31 cellular contexts compared by ENCODE assay signal in the genomic region with DNA sequence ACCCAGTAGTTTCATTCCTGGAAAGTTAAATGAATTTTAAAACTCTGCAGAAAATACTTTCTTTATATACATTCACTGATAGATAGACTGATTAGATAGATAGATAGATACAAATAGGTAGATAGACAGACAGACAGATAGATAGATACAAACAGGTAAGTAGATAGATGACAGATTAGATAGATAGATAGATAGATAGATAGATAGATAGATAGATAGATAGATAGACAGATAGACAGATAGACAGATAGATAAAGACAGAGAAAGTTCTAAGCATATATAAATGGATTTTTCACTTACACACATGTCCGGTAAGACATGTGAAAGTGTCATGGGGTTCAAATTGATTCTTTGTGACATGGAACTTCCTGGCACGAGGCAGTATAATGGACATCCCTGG.
"Had no signal": no experiment of that assay in that cellular context is flagged by ENCODE, and none has a peak within 500 bp of the region (broad histone marks: within the 10 kb centered on the region; RNA-seq: fewer than 3 reads in every experiment).

No MANE protein-coding gene starts in this region.

- ATAC-seq: activated naive CD4-positive, alpha-beta T cell treated with anti-CD3 and anti-CD28 coated beads, Interleukin-2, amount 50 U/mL, for 72 hours; activated naive CD8-positive, alpha-beta T cell treated with anti-CD3 and anti-CD28 coated beads, Interleukin-2, amount 50 U/mL, for 24 hours; activated T-cell treated with anti-CD3 and anti-CD28 coated beads, Interleukin-2, amount 50 U/mL, for 4 hours; activated T-cell treated with anti-CD3 and anti-CD28 coated beads, Interleukin-2, amount 50 U/mL, for 72 hours; activated T-helper 17 cell treated with anti-CD3 and anti-CD28 coated beads, Interleukin-2, amount 50 U/mL, for 72 hours; body of pancreas had no signal

- H3K4me1 ChIP-seq: adrenal gland, ascending aorta, body of pancreas, breast epithelium had no signal

- H3K36me3 ChIP-seq: adrenal gland, ascending aorta, brain microvascular endothelial cell, breast epithelium, cardiac muscle cell had no signal

- H3K9me3 ChIP-seq: adrenal gland, ascending aorta, body of pancreas, breast epithelium had no signal

- H3K27ac ChIP-seq: adrenal gland, ascending aorta, body of pancreas, brain microvascular endothelial cell, breast epithelium, cardiac muscle cell had no signal

- H3K27me3 ChIP-seq: adrenal gland, ascending aorta, body of pancreas, brain microvascular endothelial cell, breast epithelium, cardiac muscle cell had no signal

- DNase-seq: activated effector memory CD4-positive, alpha-beta T cell treated with anti-CD3 and anti-CD28 coated beads, Interleukin-2, amount 50 U/mL, for 16 hours; activated effector memory CD4-positive, alpha-beta T cell treated with Interleukin-2 at 50 U/mL for 16 hours; activated gamma-delta T cell; activated gamma-delta T cell treated with Interleukin-2 at 50 U/mL for 16 hours; activated naive CD4-positive, alpha-beta T cell; activated naive CD4-positive, alpha-beta T cell treated with anti-CD3 and anti-CD28 coated beads for 36 hours; activated naive CD4-positive, alpha-beta T cell treated with anti-CD3 and anti-CD28 coated beads, Interleukin-2, amount 10 ng/mL, durations not matched to agents 7 days and 5 days; activated naive CD4-positive, alpha-beta T cell treated with anti-CD3 and anti-CD28 coated beads, Interleukin-2, amount 50 U/mL, for 16 hours; activated naive CD4-positive, alpha-beta T cell treated with Interleukin-2 at 50 U/mL for 16 hours; activated naive CD8-positive, alpha-beta T cell treated with anti-CD3 and anti-CD28 coated beads for 36 hours; activated naive CD8-positive, alpha-beta T cell treated with anti-CD3 and anti-CD28 coated beads, Interleukin-2, amount 10 ng/mL, durations not matched to agents 7 days and 5 days; activated naive CD8-positive, alpha-beta T cell treated with anti-CD3 and anti-CD28 coated beads, Interleukin-2, amount 50 U/mL, for 24 hours; activated T-cell treated with anti-CD3 and anti-CD28 coated beads, Interleukin-2, amount 50 U/mL, for 24 hours; activated T-cell treated with anti-CD3 and anti-CD28 coated beads, Interleukin-2, amount 50 U/mL, for 4 hours; activated T-cell treated with anti-CD3 and anti-CD28 coated beads, Interleukin-2, amount 50 U/mL, for 48 hours; activated T-cell treated with anti-CD3 and anti-CD28 coated beads, Interleukin-2, amount 50 U/mL, for 72 hours; adrenal gland; amniotic stem cell; aorta; body of pancreas; brain microvascular endothelial cell; caudate nucleus; central memory CD4-positive, alpha-beta T cell; cerebellar nuclear complex had no signal

- H3K4me3 ChIP-seq: adrenal gland, ascending aorta, body of pancreas, breast epithelium, cardiac muscle cell had no signal

- FAIRE-seq: astrocyte, bronchial epithelial cell had no signal
